ENCODE assay signal across 9 cellular contexts in genomic region chr7:50793947-50794570, GRCh38. TPM values are rescaled to one million over a fixed set of nuclear protein-coding genes. Genes with fewer than 3 reads are reported as not detected.
DNase-seq lines count a peak whose midpoint lies in the region; ATAC-seq and TF ChIP-seq lines count a peak whose summit lies in the region.
"Had no signal": no experiment of that assay in that cellular context is flagged by ENCODE, and none has a peak within 500 bp of the region (broad histone marks: within the 10 kb centered on the region; RNA-seq: fewer than 3 reads in every experiment).

No MANE protein-coding gene starts in this region.

- TF ChIP-seq CTCF in chondrocyte (IDR thresholded peaks at IDR 0.05) (no peak), lung (IDR thresholded peaks at IDR 0.05; ENCODE audit: control extremely low read depth, extremely low read depth) (no peak), tibial artery (IDR thresholded peaks at IDR 0.05) (no peak)

- no peak overlapping the region for H3K27ac Mint-ChIP-seq in T-helper 2 cell treated with Interferon-gamma antibody and Interleukin-4, amounts not matched to agents 5 μg/mL and 100 μg/mL, for 36 hours
- H3K27ac Mint-ChIP-seq in chondrocyte (ENCODE audit: unreplicated experiment) = no peak overlapping the region

- intact Hi-C loops in tibial artery (cut with DNase I; ENCODE audit: low total_unique reads) = loop anchor here (5.0 to 10.0 kb wide), 2 partner anchors 139 to 322 kb away; no protein-coding TSS in a partner anchor

- peaks cover 54% of the 10 kb centered on the region for H3K27me3 Mint-ChIP-seq in T-helper 2 cell treated with Interferon-gamma antibody and Interleukin-4, amounts not matched to agents 5 μg/mL and 100 μg/mL, for 36 hours (ENCODE audit: low read depth)
- no peaks in the 10 kb centered on the region for H3K27me3 Mint-ChIP-seq in chondrocyte (ENCODE audit: low read depth)

- peak overlapping the region; percentile 33 for H3K4me3 ChIP-seq in lung
- peak overlapping the region; percentile 57 to 65 for H3K4me3 ChIP-seq in tibial artery

- H3K27me3 ChIP-seq in lung (ENCODE audit: control insufficient read depth, insufficient read depth) (no peaks in the 10 kb centered on the region), tibial artery (no peaks in the 10 kb centered on the region)

- peak overlapping the region in 1 of 2 donors; percentile 87 for H3K27ac ChIP-seq in lung (ENCODE audit: low read depth in 1 of 2, low read length in 1 of 2)
- H3K27ac ChIP-seq in tibial artery = peak overlapping the region; percentile 73 to 80

- H3K4me1 Mint-ChIP-seq in T-helper 2 cell treated with Interferon-gamma antibody and Interleukin-4, amounts not matched to agents 5 μg/mL and 100 μg/mL, for 36 hours (ENCODE audit: low read depth) = peaks cover 3% of the 10 kb centered on the region
- peaks cover 38% of the 10 kb centered on the region for H3K4me1 Mint-ChIP-seq in chondrocyte (ENCODE audit: low read depth)

- no peaks in the 10 kb centered on the region for H3K9me3 ChIP-seq in lung (ENCODE audit: control insufficient read depth in 2 of 2, insufficient read depth in 1 of 2, low read length in 1 of 2)
- no peaks in the 10 kb centered on the region for H3K9me3 ChIP-seq in tibial artery

- no peak for DNase-seq in T-helper 2 cell treated with Interferon-gamma antibody and Interleukin-4, amounts not matched to agents 5 μg/mL and 100 μg/mL, for 36 hours (ENCODE audit: low spot score)
- DNase-seq in T-helper 2 cell (no peak), chondrocyte (ENCODE audit: low spot score) (no peak), lung (ENCODE audit: low spot score) (no peak), tibial artery (no peak), occipital lobe (lab: John Stamatoyannopoulos, UW) (no peak), foreskin melanocyte (no peak)
- no peak for DNase-seq in activated CD8-positive, alpha-beta memory T cell treated with anti-CD3 and anti-CD28 coated beads, Interleukin-2, amount 50 U/mL, for 4 hours
- DNase-seq: activated CD8-positive, alpha-beta memory T cell treated with anti-CD3 and anti-CD28 coated beads, Interleukin-2, amount 50 U/mL, for 48 hours had no signal

- H3K36me3 Mint-ChIP-seq in T-helper 2 cell treated with Interferon-gamma antibody and Interleukin-4, amounts not matched to agents 5 μg/mL and 100 μg/mL, for 36 hours (ENCODE audit: low read depth) = no peaks in the 10 kb centered on the region
- peaks cover under 1% of the 10 kb centered on the region for H3K36me3 Mint-ChIP-seq in chondrocyte (ENCODE audit: low read depth)

- 72 to 73% methylated on average over 18 of the region's 18 CpGs for WGBS in lung, 2 donors

- peak overlapping the region; percentile 68 for H3K4me3 Mint-ChIP-seq in T-helper 2 cell treated with Interferon-gamma antibody and Interleukin-4, amounts not matched to agents 5 μg/mL and 100 μg/mL, for 36 hours
- peak overlapping the region; percentile 59 for H3K4me3 Mint-ChIP-seq in chondrocyte (ENCODE audit: unreplicated experiment)

- no peaks in the 10 kb centered on the region for H3K36me3 ChIP-seq in lung (ENCODE audit: control insufficient read depth in 2 of 2, insufficient read depth in 2 of 2, low read length in 2 of 2)
- H3K36me3 ChIP-seq in tibial artery = no peaks in the 10 kb centered on the region

- H3K4me1 ChIP-seq in lung (ENCODE audit: control insufficient read depth in 2 of 2, insufficient read depth in 2 of 2, low read length in 2 of 2) = peaks cover 8 to 15% of the 10 kb centered on the region in 2 donors
- H3K4me1 ChIP-seq in tibial artery = peaks cover 0 to 27% (median 18%) of the 10 kb centered on the region in 4 donors

- no peaks in the 10 kb centered on the region for H3K9me3 Mint-ChIP-seq in T-helper 2 cell treated with Interferon-gamma antibody and Interleukin-4, amounts not matched to agents 5 μg/mL and 100 μg/mL, for 36 hours
- H3K9me3 Mint-ChIP-seq in chondrocyte (ENCODE audit: low read depth) = peaks cover 7% of the 10 kb centered on the region

- no peak for ATAC-seq in lung (ENCODE audit: insufficient read depth, low FRiP score)

RNA-seq across cellular contexts. Expression of gene GRB10, which starts 11.4 kb away (rescaled TPM):
- total RNA-seq in chondrocyte = 31.4 to 73.7 TPM (median 69.9 TPM) in 3 replicates
- total RNA-seq in lung = 10 to 100 TPM; 57.4 to 68.6 TPM
- polyA plus RNA-seq in lung = 10 to 100 TPM; 11.6 to 24.6 TPM
- 58.3 TPM for total RNA-seq in occipital lobe
